Comparison of ENCODE assay signal across 14 cellular contexts in the genomic region with DNA sequence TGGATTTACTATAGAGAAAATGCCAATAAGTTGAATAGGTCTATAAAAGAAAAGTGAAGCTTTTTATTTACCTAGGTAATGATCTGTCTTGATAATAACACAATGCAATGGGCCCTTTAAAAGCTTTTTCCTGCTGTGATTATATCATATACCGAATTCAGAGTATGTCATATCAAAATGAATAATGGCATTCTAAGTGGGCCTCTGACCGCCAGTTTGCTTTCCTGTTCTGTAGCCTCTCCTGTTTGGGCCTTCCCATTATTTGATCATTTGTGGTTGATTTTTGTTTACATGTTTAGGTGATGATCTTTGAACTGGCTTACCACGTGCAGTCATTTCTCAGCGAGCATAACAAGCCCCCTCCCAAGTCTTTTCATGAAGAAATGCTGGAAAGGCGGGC. TPM values are rescaled to one million over a fixed set of nuclear protein-coding genes. Genes with fewer than 3 reads are reported as not detected.
"Had no signal": no experiment of that assay in that cellular context is flagged by ENCODE, and none has a peak within 500 bp of the region (broad histone marks: within the 10 kb centered on the region; RNA-seq: fewer than 3 reads in every experiment).

No MANE protein-coding gene starts in this region.

- H3K4me3 ChIP-seq: adrenal gland, ovary, upper lobe of right lung had no signal

- H3K4me3 Mint-ChIP-seq: activated CD4-positive, alpha-beta memory T cell treated with anti-CD3 and anti-CD28 coated beads for 36 hours; effector memory CD8-positive, alpha-beta T cell had no signal

- H3K9me3 ChIP-seq: adrenal gland, ovary, upper lobe of right lung had no signal

- H3K27ac ChIP-seq: adrenal gland, ovary, upper lobe of right lung had no signal

- H3K9me3 Mint-ChIP-seq: activated CD4-positive, alpha-beta memory T cell treated with anti-CD3 and anti-CD28 coated beads for 36 hours; activated T-cell treated with anti-CD3 and anti-CD28 coated beads, Interleukin-2, amount 50 U/mL, for 72 hours; effector memory CD8-positive, alpha-beta T cell had no signal

- H3K27me3 ChIP-seq: adrenal gland, ovary, upper lobe of right lung had no signal

- DNase-seq: activated CD4-positive, alpha-beta memory T cell treated with anti-CD3 and anti-CD28 coated beads for 36 hours; activated CD4-positive, CD25-positive, alpha-beta regulatory T cell treated with anti-CD3 and anti-CD28 coated beads, Interleukin-2, amount 50 U/mL, for 72 hours; activated naive CD4-positive, alpha-beta T cell; activated T-cell treated with anti-CD3 and anti-CD28 coated beads, Interleukin-2, amount 50 U/mL, for 72 hours; adrenal gland; caudate nucleus; cortex of kidney; effector memory CD8-positive, alpha-beta T cell; hippocampal formation; ovary; stimulated activated CD4-positive, alpha-beta T cell treated with anti-CD3 and anti-CD28 coated beads, Interleukin-2, amount 100 ng/mL, for 48 hours; stimulated activated naive CD4-positive, alpha-beta T cell treated with Interleukin-2 at 50 U/mL for 16 hours; upper lobe of right lung had no signal

- H3K27ac Mint-ChIP-seq: activated CD4-positive, alpha-beta memory T cell treated with anti-CD3 and anti-CD28 coated beads for 36 hours had no signal

- H3K27me3 Mint-ChIP-seq: activated CD4-positive, alpha-beta memory T cell treated with anti-CD3 and anti-CD28 coated beads for 36 hours; effector memory CD8-positive, alpha-beta T cell had no signal

- H3K36me3 ChIP-seq: ovary had no signal

- ATAC-seq: activated T-cell treated with anti-CD3 and anti-CD28 coated beads, Interleukin-2, amount 50 U/mL, for 72 hours; effector memory CD8-positive, alpha-beta T cell; upper lobe of right lung had no signal

- H3K4me1 ChIP-seq: upper lobe of right lung had no signal

RNA-seq across cellular contexts. Expression of a gene that starts 28.8 kb away (rescaled TPM):
- total RNA-seq: T-helper 2 cell treated with Interferon-gamma antibody and Interleukin-4, amounts not matched to agents 100 ng/mL and 5 ng/mL, for 36 hours had no signal
